20 cellular contexts compared by ENCODE assay signal in the genomic region with DNA sequence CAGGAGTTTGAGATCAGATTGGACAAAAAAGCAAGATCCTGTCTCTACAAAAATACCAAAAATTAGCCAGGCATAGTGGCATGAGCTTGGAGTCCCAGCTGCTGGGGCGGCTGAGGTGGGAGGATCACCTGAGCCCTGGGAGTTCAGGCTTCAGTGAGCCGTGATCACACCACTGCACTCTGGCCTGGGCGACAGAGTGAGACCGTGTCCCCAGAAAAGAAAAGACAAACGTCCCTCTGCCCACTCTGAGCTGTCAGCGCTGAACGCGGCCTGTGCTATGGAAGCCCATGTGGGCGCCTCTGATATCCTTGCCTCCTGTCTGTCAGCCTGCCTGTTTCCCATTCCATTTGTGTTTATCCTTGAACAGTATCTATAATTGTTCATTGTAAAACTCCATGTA. TPM values are rescaled to one million over a fixed set of nuclear protein-coding genes. Genes with fewer than 3 reads are reported as not detected.
A peak's percentile ranks its signal among the peaks of the same experiment; 100 is the strongest.
DNase-seq lines count a peak whose midpoint lies in the region; ATAC-seq and TF ChIP-seq lines count a peak whose summit lies in the region.
"Had no signal": no experiment of that assay in that cellular context is flagged by ENCODE, and none has a peak within 500 bp of the region (broad histone marks: within the 10 kb centered on the region; RNA-seq: fewer than 3 reads in every experiment).

No MANE protein-coding gene starts in this region.

- H3K27ac ChIP-seq in cardiac muscle cell (peak overlapping the region; percentile 76), left ventricle myocardium inferior (replicated peaks) (peak overlapping the region; percentile 72)
- H3K27ac ChIP-seq: GM23248, SJCRH30 had no signal

- no peak overlapping the region for H3K4me3 Mint-ChIP-seq in nephron progenitor cell
- H3K4me3 Mint-ChIP-seq: CD8-positive, alpha-beta T cell had no signal

- TF ChIP-seq CTCF in cardiac muscle cell (IDR thresholded peaks at IDR 0.05; ENCODE audit: low read depth, low read length) (no peak), left ventricle myocardium inferior (IDR thresholded peaks at IDR 0.05; ENCODE audit: borderline replicate concordance) (no peak), nephron progenitor cell (IDR thresholded peaks at IDR 0.05) (no peak)

- peaks cover 19% of the 10 kb centered on the region for H3K4me1 ChIP-seq in cardiac muscle cell (ENCODE audit: low read depth)
- H3K4me1 ChIP-seq in left ventricle myocardium inferior: peaks cover 55% of the 10 kb centered on the region
- H3K4me1 ChIP-seq: BE2C, HAP-1 had no signal

- H3K27me3 ChIP-seq in cardiac muscle cell (no peaks in the 10 kb centered on the region), left ventricle myocardium inferior (ENCODE audit: low read depth) (no peaks in the 10 kb centered on the region)
- H3K27me3 ChIP-seq: BE2C, SJCRH30 had no signal

- no peak for ATAC-seq in Right ventricle myocardium inferior
- ATAC-seq in HG02970 (IDR thresholded peaks at IDR 0.05; ENCODE audit: low FRiP score, unreplicated experiment): no peak
- ATAC-seq: CD8-positive, alpha-beta T cell; K562 had no signal

- no peaks in the 10 kb centered on the region for H3K27me3 Mint-ChIP-seq in nephron progenitor cell (ENCODE audit: low read depth, poor library complexity)

- H3K9me3 ChIP-seq in cardiac muscle cell (ENCODE audit: low read depth) (no peaks in the 10 kb centered on the region), left ventricle myocardium inferior (replicated peaks) (no peaks in the 10 kb centered on the region)
- H3K9me3 ChIP-seq: BE2C, HAP-1, SJCRH30 had no signal

- H3K27ac Mint-ChIP-seq in nephron progenitor cell: peak overlapping the region; percentile 85
- H3K27ac Mint-ChIP-seq: CD8-positive, alpha-beta T cell had no signal

- H3K36me3 Mint-ChIP-seq in nephron progenitor cell (ENCODE audit: low read depth): peaks cover 45% of the 10 kb centered on the region

- H3K9me3 Mint-ChIP-seq in nephron progenitor cell: no peaks in the 10 kb centered on the region
- H3K9me3 Mint-ChIP-seq: CD8-positive, alpha-beta T cell had no signal

- intact Hi-C loops in Right ventricle myocardium inferior (cut with DNase I): no loop called here
- intact Hi-C loops in left ventricle myocardium inferior (cut with micrococcal nuclease): no loop called here

- DNase-seq in cardiac muscle cell (ENCODE audit: low read depth in 1 of 2, low spot score in 1 of 2): peak in 1 of 2 donors; percentile 31
- DNase-seq in Right ventricle myocardium inferior (ENCODE audit: missing footprints): no peak
- DNase-seq in left ventricle myocardium inferior: no peak
- peak; percentile 43 for DNase-seq in nephron progenitor cell
- DNase-seq in UCSD-AML1 (lab: John Stamatoyannopoulos, UW; ENCODE audit: unreplicated experiment): no peak
- DNase-seq in effector CD4-positive, alpha-beta T cell: no peak
- DNase-seq in C1 segment of cervical spinal cord (lab: John Stamatoyannopoulos, UW): no peak
- DNase-seq: BE2C; CD8-positive, alpha-beta T cell; GM23248; NCI-H1105; NCI-H187; NCI-H2227 treated with DMSO at 0.1 percent for 48 hours; NCI-H510A treated with DMSO at 0.1 percent for 48 hours; NCI-H774; RPMI8226; SJCRH30 had no signal

- peaks cover 42% of the 10 kb centered on the region for H3K4me1 Mint-ChIP-seq in nephron progenitor cell

- H3K36me3 ChIP-seq in cardiac muscle cell (peaks cover 37% of the 10 kb centered on the region), left ventricle myocardium inferior (peaks cover 64% of the 10 kb centered on the region)

- H3K4me3 ChIP-seq in cardiac muscle cell: no peak overlapping the region
- H3K4me3 ChIP-seq in left ventricle myocardium inferior: no peak overlapping the region
- H3K4me3 ChIP-seq: GM23248, HAP-1, K562, SJCRH30 had no signal

RNA-seq across cellular contexts. Expression of a gene that starts 50.8 kb away (rescaled TPM):
- total RNA-seq in cardiac muscle cell (44.5 and 63.0 TPM in 2 replicates), Right ventricle myocardium inferior (39.4 TPM), left ventricle myocardium inferior (41.6 TPM)
- 22.0 and 26.7 TPM in 2 replicates for polyA plus RNA-seq in cardiac muscle cell
